ENCODE assay signal across 22 cellular contexts in the genomic region with DNA sequence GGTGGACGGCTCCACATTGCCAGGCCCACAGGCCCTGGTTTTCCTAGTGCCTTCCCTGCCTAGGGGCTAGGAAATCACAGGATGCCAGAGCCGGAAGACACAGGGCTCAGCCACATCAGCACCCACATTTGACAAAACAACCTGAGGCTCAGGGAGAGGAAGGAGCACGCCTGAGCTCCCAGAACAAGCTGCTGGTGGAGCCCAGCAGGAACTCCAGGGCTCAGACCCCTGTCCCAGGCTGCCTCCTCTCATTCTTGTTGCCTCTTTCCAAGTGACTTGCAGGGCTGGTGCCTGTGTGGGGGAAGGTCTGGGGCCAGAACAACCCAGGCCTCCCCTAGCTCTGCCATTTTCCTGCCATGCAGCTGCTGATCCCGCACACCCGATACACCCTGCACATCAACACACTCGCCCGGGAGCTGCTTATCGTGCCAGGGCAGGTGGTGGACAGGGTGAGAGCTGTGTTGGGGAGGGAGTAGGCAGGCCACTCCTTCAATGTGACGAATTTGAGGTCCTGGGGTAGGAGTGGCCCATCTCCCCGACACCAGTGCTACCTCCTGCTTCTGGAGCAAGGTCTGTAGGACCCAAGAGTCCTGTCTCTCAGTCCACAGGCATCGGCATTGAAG. TPM values are rescaled to one million over a fixed set of nuclear protein-coding genes. Genes with fewer than 3 reads are reported as not detected.
A peak's percentile ranks its signal among the peaks of the same experiment; 100 is the strongest.
DNase-seq lines count a peak whose midpoint lies in the region; FAIRE-seq and TF ChIP-seq lines count a peak whose summit lies in the region.
"Had no signal": no experiment of that assay in that cellular context is flagged by ENCODE, and none has a peak within 500 bp of the region (broad histone marks: within the 10 kb centered on the region; RNA-seq: fewer than 3 reads in every experiment).

No MANE protein-coding gene starts in this region.

- H3K27ac ChIP-seq in C4-2B (peak overlapping the region; percentile 0; the same call in 1 of the 2 replicates), sigmoid colon (no peak overlapping the region), WERI-Rb-1 (no peak overlapping the region)
- H3K27ac ChIP-seq: 22Rv1, A549, BLaER1 had no signal

- no peak for FAIRE-seq in H54 (lab: Jason Lieb, UNC)
- FAIRE-seq: A549, GM12878, H1, HepG2, HTR-8/SVneo had no signal

- H3K27me3 ChIP-seq in sigmoid colon (peaks cover 0 to 12% (median 0%) of the 10 kb centered on the region in 3 donors), WERI-Rb-1 (ENCODE audit: insufficient read depth, low read depth, severe bottlenecking) (no peaks in the 10 kb centered on the region)

- H3K9me3 ChIP-seq in sigmoid colon (no peaks in the 10 kb centered on the region), WERI-Rb-1 (ENCODE audit: severe bottlenecking) (no peaks in the 10 kb centered on the region)
- H3K9me3 ChIP-seq: A549, BLaER1, HAP-1 had no signal

- 84 to 90% methylated on average over 11 of the region's 11 CpGs for WGBS in sigmoid colon, 2 donors

- H3K4me3 ChIP-seq in sigmoid colon: no peak overlapping the region
- no peak overlapping the region for H3K4me3 ChIP-seq in WERI-Rb-1 (ENCODE audit: low read depth, low read length)
- H3K4me3 ChIP-seq: A549, BLaER1, GM12878, HAP-1 had no signal

- H3K36me3 ChIP-seq in sigmoid colon (no peaks in the 10 kb centered on the region), WERI-Rb-1 (no peaks in the 10 kb centered on the region)
- H3K36me3 ChIP-seq: BLaER1, HAP-1 had no signal

- H3K4me1 ChIP-seq in sigmoid colon: no peaks in the 10 kb centered on the region
- H3K4me1 ChIP-seq: A549, BLaER1, HAP-1 had no signal

- DNase-seq in epidermal melanocyte (ENCODE audit: insufficient read length, low spot score) (peak; percentile 2), mesenteric fat pad (ENCODE audit: low spot score) (peak; percentile 73), sigmoid colon (peak; percentile 58), WERI-Rb-1 (no peak), H54 (ENCODE audit: insufficient read length, low spot score) (no peak), SW 1271 (lab: John Stamatoyannopoulos, UW) (no peak)
- DNase-seq: CD8-positive, alpha-beta T cell; COR-L47; DMS 273 treated with DMSO at 0.1 percent for 48 hours; DMS53; DND-41; EL had no signal

- no peak for TF ChIP-seq EP300 in sigmoid colon (IDR thresholded peaks at IDR 0.05)

- TF ChIP-seq CTCF in C4-2B (conservative IDR thresholded peaks at IDR 0.05): no peak
- TF ChIP-seq CTCF in sigmoid colon (IDR thresholded peaks at IDR 0.05): no peak
- no peak for TF ChIP-seq CTCF in WERI-Rb-1 (IDR thresholded peaks at IDR 0.05; ENCODE audit: low read depth, low read length)

- intact Hi-C loops in sigmoid colon (cut with DNase I): no loop called here

- no peak for TF ChIP-seq POLR2A in sigmoid colon (IDR thresholded peaks at IDR 0.05)
- TF ChIP-seq POLR2A in H54 (IDR thresholded peaks at IDR 0.05; ENCODE audit: low read depth, low read length): no peak

RNA-seq across cellular contexts. Expression of a gene that starts 7.6 kb away (rescaled TPM):
- 2.9 TPM for total RNA-seq in mesenteric fat pad
- 1 to 10 TPM; 2.8 to 5.3 (median 4.3) TPM for total RNA-seq in sigmoid colon
- 1 to 10 TPM; 1.2 to 3.2 (median 1.8) TPM for polyA plus RNA-seq in sigmoid colon
- total RNA-seq: CD8-positive, alpha-beta T cell; G401; GM12878; HepG2 had no signal
- polyA plus RNA-seq: A549, HepG2 had no signal

RNA-seq across cellular contexts. Expression of a gene that starts 41.1 kb away (rescaled TPM):
- total RNA-seq in mesenteric fat pad (not detected), sigmoid colon (not detected)
- under 1 TPM in 1 of 3 donors, not detected in 2; 0.52 TPM for polyA plus RNA-seq in sigmoid colon
- total RNA-seq: G401, H1, HepG2 had no signal

RNA-seq across cellular contexts. Expression of a gene that starts 44.0 kb away (rescaled TPM):
- total RNA-seq in mesenteric fat pad (not detected), sigmoid colon (not detected)
- polyA plus RNA-seq in sigmoid colon: under 1 TPM in 1 of 3 donors, not detected in 2; 0.04 TPM
- total RNA-seq: CD8-positive, alpha-beta T cell; G401; GM12878; HepG2 had no signal
- polyA plus RNA-seq: GM12878, HepG2 had no signal

Comparison
In these comparisons a context has a peak if more than half of its experiments do, and no peak if none do; other contexts are left out.
1. DNase-seq: peak in epidermal melanocyte (single experiment), mesenteric fat pad (single experiment) and sigmoid colon (single experiment); none in WERI-Rb-1 (single experiment), H54 (single experiment) and SW 1271 (0 of 2).